Comparison of ENCODE assay signal across 5 cellular contexts in genomic region chr10:22494007-22494406, GRCh38.
"Had no signal": no experiment of that assay in that cellular context is flagged by ENCODE, and none has a peak within 500 bp of the region (broad histone marks: within the 10 kb centered on the region; RNA-seq: fewer than 3 reads in every experiment).

No MANE protein-coding gene starts in this region.

- H3K27ac ChIP-seq: HL-60 had no signal

- ATAC-seq: HepG2 had no signal

- FAIRE-seq: HepG2, HTR-8/SVneo had no signal

- DNase-seq: IMR-90, KBM-7 had no signal
